In genomic region chr12:56221757-56222530, GRCh38 we compare ENCODE assay signal across 1 cellular context.
TF ChIP-seq lines count a peak whose summit lies in the region.

Gene RNF41 (minus strand): TSS chr12:56221922. CDS start chr12:56214047, 7,875 bp downstream.

TF ChIP-seq in HepG2, 621 proteins besides CTCF, POLR2A, EP300 and RAD21 (continued from another document and continues in another):
- 0 out of 2 replicates have a peak, but pooled peaks have one; percentile 62 for TF ChIP-seq ZNF276 (CRISPR knock-in tag; IDR thresholded peaks at IDR 0.05; ENCODE audit: low read depth)
- no peak for TF ChIP-seq KLF9 (CRISPR knock-in tag; IDR thresholded peaks at IDR 0.05; ENCODE audit: low read depth)
- TF ChIP-seq ZBTB37 (CRISPR knock-in tag; IDR thresholded peaks at IDR 0.05) = no peak
- TF ChIP-seq ZFP90 (CRISPR knock-in tag; IDR thresholded peaks at IDR 0.05; ENCODE audit: borderline replicate concordance) = peak; percentile 83; the same call in 1 of the 2 replicates
- peak; percentile 90; the same call in 1 of the 2 replicates for TF ChIP-seq ZNF510 (CRISPR knock-in tag; IDR thresholded peaks at IDR 0.05; ENCODE audit: low read depth)
- TF ChIP-seq RARG (CRISPR knock-in tag; IDR thresholded peaks at IDR 0.05; ENCODE audit: low read depth) = 0 out of 2 replicates have a peak, but pooled peaks have one; percentile 51
- peak; percentile 85; the same call in 1 of the 2 replicates for TF ChIP-seq ZNF784 (CRISPR knock-in tag; IDR thresholded peaks at IDR 0.05; ENCODE audit: borderline replicate concordance)
- no peak for TF ChIP-seq CERS6 (CRISPR knock-in tag; IDR thresholded peaks at IDR 0.05)
- TF ChIP-seq ATF7-NPFF (CRISPR knock-in tag; IDR thresholded peaks at IDR 0.05; ENCODE audit: low read depth) = peak; percentile 8; the same call in 1 of the 2 replicates
- no peak for TF ChIP-seq ZNF205 (CRISPR knock-in tag; IDR thresholded peaks at IDR 0.05)
- TF ChIP-seq MXD1 (CRISPR knock-in tag; IDR thresholded peaks at IDR 0.05) = peak; percentile 74; the same call in 1 of the 2 replicates
- TF ChIP-seq ATF3 (CRISPR knock-in tag; IDR thresholded peaks at IDR 0.05) = no peak
- TF ChIP-seq ZBTB7A (CRISPR knock-in tag; IDR thresholded peaks at IDR 0.05) = 0 out of 2 replicates have a peak, but pooled peaks have one; percentile 23
- no peak for TF ChIP-seq TOE1 (CRISPR knock-in tag; IDR thresholded peaks at IDR 0.05)
- TF ChIP-seq FOXK1 (CRISPR knock-in tag; IDR thresholded peaks at IDR 0.05; ENCODE audit: borderline replicate concordance, low read depth) = peak; percentile 76; the same call in 1 of the 2 replicates
- TF ChIP-seq ZBTB1 (CRISPR knock-in tag; IDR thresholded peaks at IDR 0.05; ENCODE audit: borderline replicate concordance) = no peak
- TF ChIP-seq ONECUT2 (CRISPR knock-in tag; IDR thresholded peaks at IDR 0.05) = no peak
- no peak for TF ChIP-seq ATRX (CRISPR knock-in tag; IDR thresholded peaks at IDR 0.05; ENCODE audit: borderline replicate concordance)
- TF ChIP-seq ZNF781 (CRISPR knock-in tag; IDR thresholded peaks at IDR 0.05; ENCODE audit: borderline replicate concordance, not compliant biosample characterization) = no peak
- peak; percentile 18; the same call in 1 of the 3 replicates for TF ChIP-seq MXI1 (IDR thresholded peaks at IDR 0.05; ENCODE audit: borderline replicate concordance, low read depth, low read length)
- no peak; the same call in 1 of the 2 replicates for TF ChIP-seq IRF1 (CRISPR knock-in tag; IDR thresholded peaks at IDR 0.05; ENCODE audit: low read depth)
- peak; percentile 93 for TF ChIP-seq YEATS4 (CRISPR knock-in tag; IDR thresholded peaks at IDR 0.05; ENCODE audit: borderline replicate concordance)
- 0 out of 2 replicates have a peak, but pooled peaks have one; percentile 67 for TF ChIP-seq NCOA1 (CRISPR knock-in tag; IDR thresholded peaks at IDR 0.05)
- TF ChIP-seq ZFX (CRISPR knock-in tag; IDR thresholded peaks at IDR 0.05; ENCODE audit: low read depth) = peak; percentile 99
- no peak for TF ChIP-seq EZH2 (conservative IDR thresholded peaks at IDR 0.05; ENCODE audit: low read depth, low read length)
- TF ChIP-seq MTERF4 (CRISPR knock-in tag; IDR thresholded peaks at IDR 0.05) = 0 out of 2 replicates have a peak, but pooled peaks have one; percentile 41
- TF ChIP-seq USF2 (IDR thresholded peaks at IDR 0.05; ENCODE audit: low read depth, low read length) = no peak
- TF ChIP-seq USF2 (CRISPR knock-in tag; IDR thresholded peaks at IDR 0.05; ENCODE audit: borderline replicate concordance) = no peak
- peak; percentile 45 for TF ChIP-seq PAXIP1 (CRISPR knock-in tag; conservative IDR thresholded peaks at IDR 0.05)
- peak; percentile 94; the same call in 1 of the 2 replicates for TF ChIP-seq ZNF33B (CRISPR knock-in tag; IDR thresholded peaks at IDR 0.05)
- TF ChIP-seq TEF (CRISPR knock-in tag; IDR thresholded peaks at IDR 0.05) = 0 out of 2 replicates have a peak, but pooled peaks have one; percentile 56
- peak; percentile 55; the same call in 1 of the 2 replicates for TF ChIP-seq IRF9 (CRISPR knock-in tag; IDR thresholded peaks at IDR 0.05; ENCODE audit: borderline replicate concordance)
- no peak for TF ChIP-seq SNAPC2 (CRISPR knock-in tag; IDR thresholded peaks at IDR 0.05)
- TF ChIP-seq ZNF782 (CRISPR knock-in tag; IDR thresholded peaks at IDR 0.05; ENCODE audit: borderline replicate concordance) = 0 out of 2 replicates have a peak, but pooled peaks have one; percentile 33
- TF ChIP-seq ZNF589 (CRISPR knock-in tag; conservative IDR thresholded peaks at IDR 0.05) = no peak
- TF ChIP-seq NFIC (IDR thresholded peaks at IDR 0.05; ENCODE audit: low read length) = no peak
- TF ChIP-seq XRCC5 (optimal IDR thresholded peaks at IDR 0.05; ENCODE audit: low read length) = peak; percentile 77
- no peak for TF ChIP-seq PRDM15 (CRISPR knock-in tag; IDR thresholded peaks at IDR 0.05)
- TF ChIP-seq ZNF333 (CRISPR knock-in tag; IDR thresholded peaks at IDR 0.05; ENCODE audit: borderline replicate concordance) = peak; percentile 40; the same call in 1 of the 2 replicates
